27 cellular contexts compared by ENCODE assay signal in the genomic region with DNA sequence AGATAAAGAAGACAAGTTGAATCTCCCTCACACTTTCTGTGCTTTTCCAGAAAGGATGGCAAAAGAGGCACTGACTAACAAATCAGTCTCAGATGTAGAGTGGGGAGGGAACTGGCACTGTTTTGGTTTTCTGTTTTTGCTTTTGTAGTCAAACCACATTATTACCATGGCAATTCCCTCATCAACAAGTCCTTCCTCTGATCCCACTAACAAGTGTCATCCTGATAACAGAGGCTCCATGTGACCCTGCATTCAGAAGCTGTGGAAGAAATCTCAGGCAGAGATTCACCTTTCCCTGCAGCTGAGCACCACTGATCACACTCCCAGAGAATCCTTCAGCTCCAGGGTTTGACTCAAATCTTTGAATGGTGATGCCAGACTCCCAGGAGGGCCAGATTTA.
"Had no signal": no experiment of that assay in that cellular context is flagged by ENCODE, and none has a peak within 500 bp of the region (broad histone marks: within the 10 kb centered on the region; RNA-seq: fewer than 3 reads in every experiment).

No MANE protein-coding gene starts in this region.

- H3K36me3 ChIP-seq: left lung, lower lobe of right lung, ovary, stomach, thyroid gland, transverse colon, upper lobe of right lung had no signal

- H3K4me1 ChIP-seq: left lung, testis, thyroid gland, transverse colon had no signal

- H3K4me3 ChIP-seq: left lung, lower lobe of right lung, mucosa of descending colon, ovary, skin epidermis, stomach, testis, thyroid gland, transverse colon, upper lobe of right lung had no signal

- DNase-seq: hippocampal formation; left colon; left lung; lower lobe of right lung; mammary epithelial cell; midbrain; mucosa of descending colon; naive thymus-derived CD4-positive, alpha-beta T cell; ovary; retina; right cardiac atrium; stimulated activated CD4-positive, alpha-beta T cell treated with anti-CD3 and anti-CD28 coated beads, Interleukin-12 subunit alpha, Interleukin-12 subunit beta, amount 100 ng/mL, for 4 hours; stimulated activated CD4-positive, alpha-beta T cell treated with anti-CD3 and anti-CD28 coated beads, Interleukin-15, amount 100 ng/mL, for 24 hours; stimulated activated CD4-positive, alpha-beta T cell treated with anti-CD3 and anti-CD28 coated beads, Interleukin-2, amount 100 ng/mL, for 24 hours; stimulated activated CD4-positive, alpha-beta T cell treated with anti-CD3 and anti-CD28 coated beads, Interleukin-4, amount 100 ng/mL, for 1 hour; stimulated activated naive B cell treated with anti-CD40 and anti-IgM and Interleukin-4, amounts not matched to agents 10 μg/mL and 1 μg/mL and 100 μg/mL, for 72 hours; stimulated activated naive CD8-positive, alpha-beta T cell treated with anti-CD3 and anti-CD28 coated beads, Interleukin-15, Interleukin-2, amounts not matched to agents 100 U/mL and 50 U/mL, for 24 hours; stomach; testis; thyroid gland; transverse colon; upper lobe of right lung had no signal

- H3K27ac ChIP-seq: left lung, lower lobe of right lung, ovary, skin epidermis, stomach, testis, thyroid gland, transverse colon, upper lobe of right lung had no signal

- FAIRE-seq: keratinocyte, urothelium cell line had no signal

- ATAC-seq: left colon; lower lobe of right lung; mucosa of descending colon; naive thymus-derived CD4-positive, alpha-beta T cell; natural killer cell treated with Interleukin-12 subunit alpha and Interleukin-12 subunit beta and Interleukin-15 and Interleukin-18, amount 100 ng/mL, for 72 hours; right cardiac atrium; sciatic nerve; stimulated activated naive B cell treated with anti-CD40 and anti-IgM and Interleukin-4, amounts not matched to agents 10 μg/mL and 1 μg/mL and 100 μg/mL, for 72 hours; stimulated activated naive CD8-positive, alpha-beta T cell treated with anti-CD3 and anti-CD28 coated beads, Interleukin-15, Interleukin-2, amounts not matched to agents 100 U/mL and 50 U/mL, for 24 hours; upper lobe of right lung had no signal

- H3K9me3 ChIP-seq: left lung, lower lobe of right lung, mucosa of descending colon, ovary, stomach, testis, thyroid gland, transverse colon, upper lobe of right lung had no signal

- H3K27me3 ChIP-seq: left lung, ovary, stomach, testis, thyroid gland, transverse colon, upper lobe of right lung had no signal
